8 cellular contexts compared by ENCODE assay signal in the genomic region with DNA sequence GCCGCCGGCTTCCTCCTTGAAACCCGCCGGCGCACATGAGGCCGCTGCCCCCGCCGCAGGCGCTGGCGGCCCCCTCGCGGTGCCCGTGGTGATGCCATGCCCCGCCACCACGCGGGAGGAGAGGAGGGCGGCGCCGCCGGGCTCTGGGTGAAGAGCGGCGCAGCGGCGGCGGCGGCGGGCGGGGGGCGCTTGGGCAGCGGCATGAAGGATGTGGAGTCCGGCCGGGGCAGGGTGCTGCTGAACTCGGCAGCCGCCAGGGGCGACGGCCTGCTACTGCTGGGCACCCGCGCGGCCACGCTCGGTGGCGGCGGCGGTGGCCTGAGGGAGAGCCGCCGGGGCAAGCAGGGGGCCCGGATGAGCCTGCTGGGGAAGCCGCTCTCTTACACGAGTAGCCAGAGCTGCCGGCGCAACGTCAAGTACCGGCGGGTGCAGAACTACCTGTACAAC. TPM values are rescaled to one million over a fixed set of nuclear protein-coding genes. Genes with fewer than 3 reads are reported as not detected.
A peak's percentile ranks its signal among the peaks of the same experiment; 100 is the strongest.
DNase-seq lines count a peak whose midpoint lies in the region; ATAC-seq and TF ChIP-seq lines count a peak whose summit lies in the region.

No MANE protein-coding gene starts in this region.

- peak; percentile 54 for ATAC-seq in activated B cell treated with CpG ODN at 0.5 μM for 24 hours (ENCODE audit: low read depth)
- no peak for ATAC-seq in HG03469 (IDR thresholded peaks at IDR 0.05; ENCODE audit: unreplicated experiment)

- H3K27ac Mint-ChIP-seq in activated B cell treated with CpG ODN at 0.5 μM for 24 hours: peak overlapping the region; percentile 93

- H3K4me3 ChIP-seq in H7 (ENCODE audit: insufficient read depth, low read depth, low read length) (peak overlapping the region; percentile 52), choroid plexus epithelial cell (ENCODE audit: low read depth, low read length) (peak overlapping the region; percentile 36)

- H3K36me3 Mint-ChIP-seq in activated B cell treated with CpG ODN at 0.5 μM for 24 hours (ENCODE audit: low read depth): peaks cover 8% of the 10 kb centered on the region

- H3K27me3 ChIP-seq in H7 (ENCODE audit: control insufficient read depth, insufficient read depth, low read length): peaks cover 54% of the 10 kb centered on the region

- peak overlapping the region; percentile 96 for H3K4me3 Mint-ChIP-seq in activated B cell treated with CpG ODN at 0.5 μM for 24 hours

- intact Hi-C loops in activated B cell treated with CpG ODN at 0.5 μM for 24 hours (cut with micrococcal nuclease): loop anchor here (2.0 to 10.0 kb wide), 8 partner anchors 119 to 1030 kb away; a partner anchor contains a TSS

- H3K27me3 Mint-ChIP-seq in activated B cell treated with CpG ODN at 0.5 μM for 24 hours: no peaks in the 10 kb centered on the region

- H3K4me1 Mint-ChIP-seq in activated B cell treated with CpG ODN at 0.5 μM for 24 hours: peaks cover 52% of the 10 kb centered on the region

- no peaks in the 10 kb centered on the region for H3K36me3 ChIP-seq in H7 (replicated peaks; ENCODE audit: control insufficient read depth, insufficient read depth, low read length)

- POLR2A ChIA-PET in GM10248 (lab: Yijun Ruan, JAX): no interaction called here
- POLR2A ChIA-PET in activated B cell treated with CpG ODN at 0.5 μM for 24 hours (lab: Charles Lee): interaction anchor here (0.8 to 4.7 kb wide), 11 partner anchors 15 to 898 kb away, joined by 3 to 39 read pairs (median 4); a partner anchor contains a TSS

- CTCF ChIA-PET in GM10248 (lab: Yijun Ruan, JAX): interaction anchor here (1.0 to 10.4 kb wide), 8 partner anchors 10 to 509 kb away, joined by 3 to 300 read pairs (median 4); no protein-coding TSS in a partner anchor
- CTCF ChIA-PET in activated B cell treated with CpG ODN at 0.5 μM for 24 hours (lab: Charles Lee): interaction anchor here (0.7 to 10.3 kb wide), 3 partner anchors 28 to 509 kb away, joined by 3 to 423 read pairs (median 3); no protein-coding TSS in a partner anchor

- H3K9me3 Mint-ChIP-seq in activated B cell treated with CpG ODN at 0.5 μM for 24 hours: no peaks in the 10 kb centered on the region

- TF ChIP-seq CTCF in GM10248 (IDR thresholded peaks at IDR 0.05; ENCODE audit: control extremely low read depth, extremely low read depth, low read depth, missing control alignments) (peak; percentile 32), activated B cell treated with CpG ODN at 0.5 μM for 24 hours (IDR thresholded peaks at IDR 0.05) (no peak), choroid plexus epithelial cell (conservative IDR thresholded peaks at IDR 0.05; ENCODE audit: low read depth, low read length) (no peak)

- DNase-seq in GM10248 (ENCODE audit: extremely low spot score): peak; percentile 64
- DNase-seq in H7: peak; percentile 80
- DNase-seq in NCI-H1105 (lab: John Stamatoyannopoulos, UW): peak; percentile 48
- peak; percentile 72 for DNase-seq in activated B cell treated with CpG ODN at 0.5 μM for 24 hours
- DNase-seq in choroid plexus epithelial cell (ENCODE audit: low read depth): peak; percentile 5
- DNase-seq in lung microvascular endothelial cell (ENCODE audit: low read depth in 2 of 2): peak; percentile 1 to 27
- DNase-seq in stimulated activated CD8-positive, alpha-beta memory T cell treated with anti-CD3 and anti-CD28 coated beads, Interleukin-15, amount 100 ng/mL, for 4 hours (ENCODE audit: low read depth in 2 of 2): peak; percentile 39 to 55

RNA-seq across cellular contexts. Expression of a gene that starts 0.3 kb away (rescaled TPM):
- total RNA-seq in H7 (2014; rRNA removed; shearing (Covaris generic)): 0.18 and 0.31 TPM in 2 replicates
- total RNA-seq in activated B cell treated with CpG ODN at 0.5 μM for 24 hours (10.1 and 12.0 TPM in 2 replicates), lung microvascular endothelial cell (under 0.01 TPM in 1 of 2 replicates, not detected in the other)

Comparison
In these comparisons a context has a peak if more than half of its experiments do, and no peak if none do; other contexts are left out.
1. DNase-seq: peak in every context shown above with its lines; median percentile 80 in H7; 72 in activated B cell treated with CpG ODN at 0.5 μM for 24 hours; 64 in GM10248; 48 in NCI-H1105; 47 in stimulated activated CD8-positive, alpha-beta memory T cell treated with anti-CD3 and anti-CD28 coated beads, Interleukin-15, amount 100 ng/mL, for 4 hours; 14 in lung microvascular endothelial cell; 5 in choroid plexus epithelial cell.